ENCODE assay signal across 10 cellular contexts in genomic region chr19:29944415-29945012, GRCh38. TPM values are rescaled to one million over a fixed set of nuclear protein-coding genes. Genes with fewer than 3 reads are reported as not detected.
DNase-seq lines count a peak whose midpoint lies in the region; ATAC-seq and TF ChIP-seq lines count a peak whose summit lies in the region.
"Had no signal": no experiment of that assay in that cellular context is flagged by ENCODE, and none has a peak within 500 bp of the region (broad histone marks: within the 10 kb centered on the region; RNA-seq: fewer than 3 reads in every experiment).

No MANE protein-coding gene starts in this region.

- ATAC-seq in GM18858 (IDR thresholded peaks at IDR 0.05; ENCODE audit: unreplicated experiment): no peak

- CTCF ChIA-PET in activated naive CD4-positive, alpha-beta T cell treated with anti-CD3 and anti-CD28 coated beads for 36 hours (lab: Charles Lee): interaction anchor here (1.5 to 3.0 kb wide), 3 partner anchors 11 to 185 kb away, joined by 3 to 11 read pairs (median 5); no protein-coding TSS in a partner anchor

- H3K4me3 Mint-ChIP-seq in activated naive CD4-positive, alpha-beta T cell treated with anti-CD3 and anti-CD28 coated beads for 36 hours: peak overlapping the region; percentile 45

- H3K27ac Mint-ChIP-seq in activated naive CD4-positive, alpha-beta T cell treated with anti-CD3 and anti-CD28 coated beads for 36 hours: peak overlapping the region; percentile 80

- 27 to 45% (median 32%) methylated on average over 8 of the region's 8 CpGs for WGBS in stomach, 5 donors

- no peaks in the 10 kb centered on the region for H3K9me3 ChIP-seq in stomach

- H3K27ac ChIP-seq in VCaP: peak overlapping the region; percentile 56
- peak overlapping the region in 3 of 5 donors; percentile 11 to 33 (median 28) for H3K27ac ChIP-seq in stomach

- H3K4me3 ChIP-seq in fibroblast of villous mesenchyme (ENCODE audit: low read depth, low read length): peak overlapping the region; percentile 27
- peak overlapping the region in 1 of 4 donors; percentile 7 for H3K4me3 ChIP-seq in stomach

- peaks cover 21% of the 10 kb centered on the region for H3K36me3 Mint-ChIP-seq in activated naive CD4-positive, alpha-beta T cell treated with anti-CD3 and anti-CD28 coated beads for 36 hours (ENCODE audit: low read depth)

- intact Hi-C loops in activated naive CD4-positive, alpha-beta T cell treated with anti-CD3 and anti-CD28 coated beads for 36 hours (cut with micrococcal nuclease): loop anchor here (1.0 to 10.0 kb wide), 5 partner anchors 34 to 1270 kb away; partner anchors contain the start of gene CCNE1
- intact Hi-C loops in stomach (cut with DNase I; ENCODE audit: low total_unique reads): no loop called here

- H3K4me1 Mint-ChIP-seq in activated naive CD4-positive, alpha-beta T cell treated with anti-CD3 and anti-CD28 coated beads for 36 hours (ENCODE audit: low read depth): peaks cover 58% of the 10 kb centered on the region

- H3K27me3 Mint-ChIP-seq in activated naive CD4-positive, alpha-beta T cell treated with anti-CD3 and anti-CD28 coated beads for 36 hours (ENCODE audit: low read depth): peaks cover 2% of the 10 kb centered on the region

- no peaks in the 10 kb centered on the region for H3K27me3 ChIP-seq in stomach

- TF ChIP-seq CTCF in VCaP (conservative IDR thresholded peaks at IDR 0.05) (no peak), fibroblast of villous mesenchyme (IDR thresholded peaks at IDR 0.05; ENCODE audit: insufficient read depth, low read depth, low read length) (no peak), stomach (IDR thresholded peaks at IDR 0.05) (no peak)

- TF ChIP-seq EP300 in stomach (IDR thresholded peaks at IDR 0.05): no peak

- no peaks in the 10 kb centered on the region for H3K36me3 ChIP-seq in stomach

- TF ChIP-seq POLR2A in stomach (IDR thresholded peaks at IDR 0.05): no peak

- DNase-seq in activated naive CD4-positive, alpha-beta T cell treated with anti-CD3 and anti-CD28 coated beads for 36 hours: no peak
- no peak for DNase-seq in activated naive CD4-positive, alpha-beta T cell treated with Interleukin-2 at 50 U/mL for 16 hours
- DNase-seq in fibroblast of villous mesenchyme (ENCODE audit: low read depth) (no peak), stomach (no peak), NAMALWA (ENCODE audit: low spot score) (no peak), NCI-H187 (lab: John Stamatoyannopoulos, UW) (no peak)
- DNase-seq: head of caudate nucleus, MM.1S had no signal

- peaks cover 3% of the 10 kb centered on the region for H3K9me3 Mint-ChIP-seq in activated naive CD4-positive, alpha-beta T cell treated with anti-CD3 and anti-CD28 coated beads for 36 hours

- H3K4me1 ChIP-seq in stomach: peaks cover 27 to 64% (median 43%) of the 10 kb centered on the region in 4 donors

RNA-seq across cellular contexts. Expression of gene URI1, which starts 2.5 kb away (rescaled TPM):
- 10 to 100 TPM; 65.9 to 69.8 TPM for total RNA-seq in activated naive CD4-positive, alpha-beta T cell treated with anti-CD3 and anti-CD28 coated beads for 36 hours
- total RNA-seq in fibroblast of villous mesenchyme: 54.4 and 60.9 TPM in 2 replicates
- 100 to 1,000 TPM in 1 of 5 donors, 10 to 100 TPM in 4; 20.5 to 122 (median 75.8) TPM for total RNA-seq in stomach
- polyA plus RNA-seq in stomach: 10 to 100 TPM; 19.7 to 41.7 (median 26.5) TPM
